ENCODE assay signal across 25 cellular contexts in the genomic region with DNA sequence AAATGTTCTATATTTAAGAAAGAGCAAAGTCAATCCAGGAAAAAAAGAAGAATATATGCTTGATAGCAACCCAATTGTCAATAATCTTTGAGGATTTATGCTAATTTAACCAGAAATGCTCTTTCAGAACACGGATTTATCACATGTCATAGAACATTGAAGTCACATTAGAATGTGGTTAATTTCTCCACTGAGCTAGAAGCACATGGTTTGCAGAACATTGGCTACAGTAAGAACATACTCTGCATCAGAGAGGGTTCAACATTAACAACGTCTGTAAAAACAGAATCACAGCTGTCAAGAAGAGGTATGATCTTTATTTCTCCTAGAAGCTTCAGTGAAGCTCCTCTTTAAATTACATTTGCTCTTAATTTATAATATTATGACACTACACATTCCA.
"Had no signal": no experiment of that assay in that cellular context is flagged by ENCODE, and none has a peak within 500 bp of the region (broad histone marks: within the 10 kb centered on the region; RNA-seq: fewer than 3 reads in every experiment).

No MANE protein-coding gene starts in this region.

- H3K27me3 ChIP-seq: ascending aorta, body of pancreas, Peyer's patch, SJCRH30 had no signal

- H3K4me3 ChIP-seq: ascending aorta, body of pancreas, Peyer's patch, SJCRH30 had no signal

- H3K36me3 Mint-ChIP-seq: activated CD8-positive, alpha-beta memory T cell treated with anti-CD3 and anti-CD28 coated beads, Interleukin-2, amount 10 ng/mL, durations not matched to agents 7 days and 5 days; activated naive CD4-positive, alpha-beta T cell treated with anti-CD3 and anti-CD28 coated beads, Interleukin-2, amount 50 U/mL, for 72 hours; WTC11 had no signal

- H3K36me3 ChIP-seq: ascending aorta, Peyer's patch, SJCRH30 had no signal

- H3K27ac Mint-ChIP-seq: activated CD8-positive, alpha-beta memory T cell treated with anti-CD3 and anti-CD28 coated beads, Interleukin-2, amount 10 ng/mL, durations not matched to agents 7 days and 5 days; activated naive CD4-positive, alpha-beta T cell treated with anti-CD3 and anti-CD28 coated beads, Interleukin-2, amount 50 U/mL, for 72 hours; activated naive CD8-positive, alpha-beta T cell treated with anti-CD3 and anti-CD28 coated beads, Interleukin-2, amount 50 U/mL, for 24 hours; activated T-cell treated with anti-CD3 and anti-CD28 coated beads, Interleukin-2, amount 50 U/mL, for 24 hours; activated T-helper 1 cell treated with anti-CD3 and anti-CD28 coated beads, Interleukin-12 subunit alpha, Interleukin-12 subunit beta, Interleukin-2, Interleukin-4 antibody, amounts not matched to agents 30 ng/mL and 10 ng/mL and 1 ng/mL, durations not matched to agents 14 hours and 24 hours and 36 hours; T-helper 17 cell; WTC11 had no signal

- DNase-seq: activated CD4-positive, alpha-beta T cell treated with anti-CD3 and anti-CD28 coated beads for 48 hours; activated CD4-positive, alpha-beta T cell treated with anti-CD3 and anti-CD28 coated beads, Interleukin-2, amount 50 U/mL, for 4 hours; activated CD4-positive, CD25-positive, alpha-beta regulatory T cell treated with anti-CD3 and anti-CD28 coated beads, Interleukin-2, amount 50 U/mL, for 72 hours; activated CD8-positive, alpha-beta memory T cell treated with anti-CD3 and anti-CD28 coated beads, Interleukin-2, amount 10 ng/mL, durations not matched to agents 7 days and 5 days; activated effector memory CD4-positive, alpha-beta T cell treated with Interleukin-2 at 50 U/mL for 16 hours; activated naive CD4-positive, alpha-beta T cell; activated naive CD8-positive, alpha-beta T cell treated with anti-CD3 and anti-CD28 coated beads, Interleukin-2, amount 50 U/mL, for 24 hours; activated T-cell treated with anti-CD3 and anti-CD28 coated beads, Interleukin-2, amount 50 U/mL, for 24 hours; amniotic stem cell; body of pancreas; NCI-H1092; NCI-H1930; NCI-H2171; NCI-H526 treated with DMSO at 0.1 percent for 48 hours; Peyer's patch; Right ventricle myocardium superior; T-helper 17 cell; T-helper 9 cell had no signal

- H3K4me1 ChIP-seq: ascending aorta, body of pancreas, Peyer's patch had no signal

- ATAC-seq: activated CD8-positive, alpha-beta memory T cell treated with anti-CD3 and anti-CD28 coated beads, Interleukin-2, amount 10 ng/mL, durations not matched to agents 7 days and 5 days; activated naive CD4-positive, alpha-beta T cell treated with anti-CD3 and anti-CD28 coated beads, Interleukin-2, amount 50 U/mL, for 72 hours; activated naive CD8-positive, alpha-beta T cell treated with anti-CD3 and anti-CD28 coated beads, Interleukin-2, amount 50 U/mL, for 24 hours; body of pancreas; T-helper 17 cell; WTC11 had no signal

- H3K9me3 Mint-ChIP-seq: activated naive CD4-positive, alpha-beta T cell treated with anti-CD3 and anti-CD28 coated beads, Interleukin-2, amount 50 U/mL, for 72 hours; activated naive CD8-positive, alpha-beta T cell treated with anti-CD3 and anti-CD28 coated beads, Interleukin-2, amount 50 U/mL, for 24 hours; activated T-cell treated with anti-CD3 and anti-CD28 coated beads, Interleukin-2, amount 50 U/mL, for 24 hours; activated T-helper 1 cell treated with anti-CD3 and anti-CD28 coated beads, Interleukin-12 subunit alpha, Interleukin-12 subunit beta, Interleukin-2, Interleukin-4 antibody, amounts not matched to agents 30 ng/mL and 10 ng/mL and 1 ng/mL, durations not matched to agents 14 hours and 24 hours and 36 hours; WTC11 had no signal

- H3K27me3 Mint-ChIP-seq: activated CD8-positive, alpha-beta memory T cell treated with anti-CD3 and anti-CD28 coated beads, Interleukin-2, amount 10 ng/mL, durations not matched to agents 7 days and 5 days; activated naive CD8-positive, alpha-beta T cell treated with anti-CD3 and anti-CD28 coated beads, Interleukin-2, amount 50 U/mL, for 24 hours; activated T-cell treated with anti-CD3 and anti-CD28 coated beads, Interleukin-2, amount 50 U/mL, for 24 hours; central memory CD8-positive, alpha-beta T cell; T-helper 17 cell had no signal

- H3K4me3 Mint-ChIP-seq: activated CD8-positive, alpha-beta memory T cell treated with anti-CD3 and anti-CD28 coated beads, Interleukin-2, amount 10 ng/mL, durations not matched to agents 7 days and 5 days; activated naive CD8-positive, alpha-beta T cell treated with anti-CD3 and anti-CD28 coated beads, Interleukin-2, amount 50 U/mL, for 24 hours; activated T-cell treated with anti-CD3 and anti-CD28 coated beads, Interleukin-2, amount 50 U/mL, for 24 hours; activated T-helper 1 cell treated with anti-CD3 and anti-CD28 coated beads, Interleukin-12 subunit alpha, Interleukin-12 subunit beta, Interleukin-2, Interleukin-4 antibody, amounts not matched to agents 30 ng/mL and 10 ng/mL and 1 ng/mL, durations not matched to agents 14 hours and 24 hours and 36 hours; central memory CD8-positive, alpha-beta T cell; T-helper 17 cell; WTC11 had no signal

- H3K9me3 ChIP-seq: ascending aorta, body of pancreas, Peyer's patch, SJCRH30 had no signal

- H3K27ac ChIP-seq: ascending aorta, body of pancreas, Peyer's patch, RWPE1, SJCRH30 had no signal

- H3K4me1 Mint-ChIP-seq: activated CD8-positive, alpha-beta memory T cell treated with anti-CD3 and anti-CD28 coated beads, Interleukin-2, amount 10 ng/mL, durations not matched to agents 7 days and 5 days; activated naive CD8-positive, alpha-beta T cell treated with anti-CD3 and anti-CD28 coated beads, Interleukin-2, amount 50 U/mL, for 24 hours; central memory CD8-positive, alpha-beta T cell; T-helper 17 cell had no signal
